In genomic region chr9:91004992-91005391, GRCh38 we compare ENCODE assay signal across 19 cellular contexts.
DNase-seq lines count a peak whose midpoint lies in the region; ATAC-seq and TF ChIP-seq lines count a peak whose summit lies in the region.
"Had no signal": no experiment of that assay in that cellular context is flagged by ENCODE, and none has a peak within 500 bp of the region (broad histone marks: within the 10 kb centered on the region; RNA-seq: fewer than 3 reads in every experiment).

No MANE protein-coding gene starts in this region.

- H3K4me3 ChIP-seq in GM23338 (no peak overlapping the region), OCI-LY3 (ENCODE audit: low read length) (no peak overlapping the region), hepatocyte (no peak overlapping the region)
- H3K4me3 ChIP-seq: SJCRH30 had no signal

- H3K9me3 ChIP-seq in OCI-LY3 (ENCODE audit: insufficient read depth, low read length) = no peaks in the 10 kb centered on the region
- H3K9me3 ChIP-seq in hepatocyte (ENCODE audit: low read depth) = no peaks in the 10 kb centered on the region
- H3K9me3 ChIP-seq: SJCRH30 had no signal

- 62% methylated on average over 4 of the region's 4 CpGs for WGBS in hepatocyte (ENCODE audit: low lambda C conversion rate, missing lambda C conversion rate)

- H3K27me3 ChIP-seq in GM23338 (ENCODE audit: insufficient read depth) (no peaks in the 10 kb centered on the region), OCI-LY3 (ENCODE audit: low read depth, low read length) (peaks cover 10% of the 10 kb centered on the region), hepatocyte (no peaks in the 10 kb centered on the region)

- H3K9me3 Mint-ChIP-seq in GM23338 = peaks cover 16% of the 10 kb centered on the region
- peaks cover 3% of the 10 kb centered on the region for H3K9me3 Mint-ChIP-seq in stimulated activated memory B cell treated with anti-CD40 and anti-IgM and Interleukin-4, amounts not matched to agents 10 μg/mL and 1 μg/mL and 100 μg/mL, for 72 hours
- H3K9me3 Mint-ChIP-seq: T-helper 1 cell treated with Interleukin-12 subunit alpha and Interleukin-12 subunit beta and Interleukin-4 antibody, amounts not matched to agents 30 μg/mL and 1 μg/mL, for 36 hours had no signal

- peak overlapping the region; percentile 60; the same call in 1 of the 2 replicates for H2AFZ ChIP-seq in GM23338
- no peak overlapping the region for H2AFZ ChIP-seq in OCI-LY3 (ENCODE audit: low read depth, low read length)
- no peak overlapping the region for H2AFZ ChIP-seq in hepatocyte

- H3K36me3 ChIP-seq in GM23338 (ENCODE audit: insufficient read depth) = peaks cover 7% of the 10 kb centered on the region; the same call in 1 of the 2 replicates
- H3K36me3 ChIP-seq in OCI-LY3 (replicated peaks; ENCODE audit: low read depth, low read length) = no peaks in the 10 kb centered on the region
- H3K36me3 ChIP-seq in hepatocyte (replicated peaks; ENCODE audit: insufficient read depth, low read depth) = no peaks in the 10 kb centered on the region
- H3K36me3 ChIP-seq: SJCRH30 had no signal

- H3K9me2 ChIP-seq in GM23338 (ENCODE audit: insufficient read depth) (0 out of 2 replicates have a peak, but pooled peaks cover 22% of the 10 kb centered on the region), hepatocyte (replicated peaks; ENCODE audit: insufficient read depth) (no peaks in the 10 kb centered on the region)

- peak; percentile 32 for DNase-seq in GM23338 (ENCODE audit: low spot score)
- DNase-seq in hepatocyte (ENCODE audit: low spot score) = no peak
- no peak for DNase-seq in NCI-H1417 treated with DMSO at 0.1 percent for 48 hours (lab: John Stamatoyannopoulos, UW)
- DNase-seq: ACHN, DMS 273 treated with DMSO at 0.1 percent for 48 hours, KG1, NCI-H1105 treated with DMSO at 0.1 percent for 48 hours, NCI-H1694 treated with DMSO at 0.1 percent for 48 hours, NCI-H2107, NCI-H510A treated with DMSO at 0.1 percent for 48 hours, NCI-H82, SJCRH30 had no signal

- H3K27ac ChIP-seq in GM23338 (ENCODE audit: low read depth) = no peak overlapping the region
- H3K27ac ChIP-seq in OCI-LY3 (ENCODE audit: low read length) = no peak overlapping the region
- no peak overlapping the region for H3K27ac ChIP-seq in hepatocyte
- H3K27ac ChIP-seq: SJCRH30 had no signal

- H3K9ac ChIP-seq in OCI-LY3 (ENCODE audit: low read length) = no peak overlapping the region

- peak; percentile 91 for ATAC-seq in GM23338
- ATAC-seq in stimulated activated memory B cell treated with anti-CD40 and anti-IgM and Interleukin-4, amounts not matched to agents 10 μg/mL and 1 μg/mL and 100 μg/mL, for 72 hours = no peak
- ATAC-seq in HG03159 (IDR thresholded peaks at IDR 0.05; ENCODE audit: unreplicated experiment) = no peak
- no peak for ATAC-seq in GM21528 (IDR thresholded peaks at IDR 0.05; ENCODE audit: low FRiP score, unreplicated experiment)
- ATAC-seq: Panc1 had no signal

- H3K4me1 ChIP-seq in GM23338 (ENCODE audit: insufficient read depth) (no peaks in the 10 kb centered on the region), OCI-LY3 (ENCODE audit: low read length) (no peaks in the 10 kb centered on the region), hepatocyte (ENCODE audit: insufficient read depth) (no peaks in the 10 kb centered on the region)
- H3K4me1 ChIP-seq: SJCRH30 had no signal

- no peaks in the 10 kb centered on the region for H3F3A ChIP-seq in GM23338 (replicated peaks; ENCODE audit: low read depth)

- H3K4me3 Mint-ChIP-seq in GM23338 = no peak overlapping the region
- no peak overlapping the region for H3K4me3 Mint-ChIP-seq in stimulated activated memory B cell treated with anti-CD40 and anti-IgM and Interleukin-4, amounts not matched to agents 10 μg/mL and 1 μg/mL and 100 μg/mL, for 72 hours
- H3K4me3 Mint-ChIP-seq: CD14-positive monocyte; T-helper 1 cell treated with Interleukin-12 subunit alpha and Interleukin-12 subunit beta and Interleukin-4 antibody, amounts not matched to agents 30 μg/mL and 1 μg/mL, for 36 hours had no signal

- H3K27ac Mint-ChIP-seq in GM23338 = no peak overlapping the region
- H3K27ac Mint-ChIP-seq in stimulated activated memory B cell treated with anti-CD40 and anti-IgM and Interleukin-4, amounts not matched to agents 10 μg/mL and 1 μg/mL and 100 μg/mL, for 72 hours = peak overlapping the region; percentile 18
- H3K27ac Mint-ChIP-seq: CD14-positive monocyte; T-helper 1 cell treated with Interleukin-12 subunit alpha and Interleukin-12 subunit beta and Interleukin-4 antibody, amounts not matched to agents 30 μg/mL and 1 μg/mL, for 36 hours had no signal

- peaks cover 9% of the 10 kb centered on the region; the same call in 2 of the 3 replicates for H3K36me3 Mint-ChIP-seq in GM23338 (ENCODE audit: low read depth)
- no peaks in the 10 kb centered on the region for H3K36me3 Mint-ChIP-seq in stimulated activated memory B cell treated with anti-CD40 and anti-IgM and Interleukin-4, amounts not matched to agents 10 μg/mL and 1 μg/mL and 100 μg/mL, for 72 hours
- H3K36me3 Mint-ChIP-seq: CD14-positive monocyte had no signal

- TF ChIP-seq CTCF in GM23338 (conservative IDR thresholded peaks at IDR 0.05; ENCODE audit: low read depth in 2 of 2) = peak in 1 of 2 experiments; percentile 47; a peak in 3 of 4 replicates
- 0 out of 2 replicates have a peak, but pooled peaks have one; percentile 7 for TF ChIP-seq CTCF in OCI-LY3 (IDR thresholded peaks at IDR 0.05; ENCODE audit: low read depth, low read length)
- TF ChIP-seq CTCF in hepatocyte (IDR thresholded peaks at IDR 0.05; ENCODE audit: poor library complexity) = peak; percentile 8

- H3K79me2 ChIP-seq in GM23338 (replicated peaks; ENCODE audit: insufficient read depth) (no peaks in the 10 kb centered on the region), OCI-LY3 (ENCODE audit: low read length) (no peaks in the 10 kb centered on the region), hepatocyte (no peaks in the 10 kb centered on the region)

- no peaks in the 10 kb centered on the region for H4K20me1 ChIP-seq in GM23338 (replicated peaks; ENCODE audit: insufficient read depth)
- no peaks in the 10 kb centered on the region for H4K20me1 ChIP-seq in OCI-LY3 (ENCODE audit: insufficient read depth, low read length)
- no peaks in the 10 kb centered on the region for H4K20me1 ChIP-seq in hepatocyte (ENCODE audit: insufficient read depth, poor library complexity, severe bottlenecking)

- peaks cover 2% of the 10 kb centered on the region for H3K27me3 Mint-ChIP-seq in GM23338 (ENCODE audit: insufficient read depth, low read depth, poor library complexity)
- H3K27me3 Mint-ChIP-seq in stimulated activated memory B cell treated with anti-CD40 and anti-IgM and Interleukin-4, amounts not matched to agents 10 μg/mL and 1 μg/mL and 100 μg/mL, for 72 hours = no peaks in the 10 kb centered on the region

- H3K4me2 ChIP-seq in GM23338 (no peak overlapping the region), OCI-LY3 (ENCODE audit: low read length) (no peak overlapping the region), hepatocyte (no peak overlapping the region)

- no peaks in the 10 kb centered on the region; the same call in 2 of the 3 replicates for H3K4me1 Mint-ChIP-seq in GM23338
- H3K4me1 Mint-ChIP-seq in stimulated activated memory B cell treated with anti-CD40 and anti-IgM and Interleukin-4, amounts not matched to agents 10 μg/mL and 1 μg/mL and 100 μg/mL, for 72 hours = no peaks in the 10 kb centered on the region
- H3K4me1 Mint-ChIP-seq: CD14-positive monocyte had no signal

TF ChIP-seq in GM23338, 12 proteins besides CTCF, POLR2A, EP300 and RAD21 (continues in another document):
- TF ChIP-seq JUNB (IDR thresholded peaks at IDR 0.05; ENCODE audit: unreplicated experiment) = no peak
- no peak for TF ChIP-seq ETS1 (IDR thresholded peaks at IDR 0.05)
